ENCODE assay signal across 10 cellular contexts in genomic region chr4:100738388-100739165, GRCh38.
DNase-seq lines count a peak whose midpoint lies in the region; ATAC-seq, FAIRE-seq and TF ChIP-seq lines count a peak whose summit lies in the region.
"Had no signal": no experiment of that assay in that cellular context is flagged by ENCODE, and none has a peak within 500 bp of the region (broad histone marks: within the 10 kb centered on the region; RNA-seq: fewer than 3 reads in every experiment).

No MANE protein-coding gene starts in this region.

- peaks cover 4% of the 10 kb centered on the region for H3K9me3 Mint-ChIP-seq in activated T-helper 17 cell treated with anti-CD3 and anti-CD28 coated beads, Interleukin-2, amount 50 U/mL, for 72 hours

- POLR2A ChIA-PET in A549 (lab: Yijun Ruan, JAX), result no interaction called here
- POLR2A ChIA-PET in HCT116 (lab: Charles Lee), result interaction anchor here (0.6 to 2.1 kb wide), 4 partner anchors 10 to 1501 kb away, joined by 3 to 5 read pairs (median 4); no protein-coding TSS in a partner anchor

- no TSS peak for BruUV-seq in HCT116 (replicated peaks; lab: Mats Ljungman, UMichigan)

- H3K4me3 Mint-ChIP-seq in activated T-helper 17 cell treated with anti-CD3 and anti-CD28 coated beads, Interleukin-2, amount 50 U/mL, for 72 hours, result no peak overlapping the region
- H3K4me3 Mint-ChIP-seq: CD4-positive, CD25-positive, alpha-beta regulatory T cell had no signal

- TF ChIP-seq CTCF in A549 (IDR thresholded peaks at IDR 0.05), result no peak
- TF ChIP-seq CTCF in HCT116 (IDR thresholded peaks at IDR 0.05 in 2 of 3, conservative IDR thresholded peaks at IDR 0.05 in 1 of 3; ENCODE audit: borderline replicate concordance in 1 of 3, insufficient read depth in 1 of 3, low read depth in 2 of 3, low read length in 2 of 3), result peak in 2 of 3 experiments; percentile 7 to 28; a peak in 2 of 6 replicates

- H3K9me2 ChIP-seq in HCT116 (ENCODE audit: insufficient read depth), result no peaks in the 10 kb centered on the region

- TF ChIP-seq RAD21 in A549 (conservative IDR thresholded peaks at IDR 0.05 in 1 of 2, IDR thresholded peaks at IDR 0.05 in 1 of 2), result no peak
- peak; percentile 47 for TF ChIP-seq RAD21 in HCT116 (IDR thresholded peaks at IDR 0.05; ENCODE audit: low read depth)

- no peaks in the 10 kb centered on the region for H3K79me2 ChIP-seq in HCT116 (ENCODE audit: insufficient read depth, low read length)

- RAD21 ChIA-PET in HCT116 (lab: Charles Lee; ENCODE audit: low non-redundant PET in 1 of 2, low total read pairs in 2 of 2, uncharacterized antibody in 2 of 2, unreplicated experiment in 2 of 2), result interaction anchor here in 1 of 2 experiments (0.5 kb wide), 1 partner anchor 226 kb away, joined by 3 read pairs; no protein-coding TSS in a partner anchor

- H3K27ac Mint-ChIP-seq in activated T-helper 17 cell treated with anti-CD3 and anti-CD28 coated beads, Interleukin-2, amount 50 U/mL, for 72 hours, result no peak overlapping the region
- H3K27ac Mint-ChIP-seq: CD4-positive, CD25-positive, alpha-beta regulatory T cell had no signal

- H3K27me3 Mint-ChIP-seq in activated T-helper 17 cell treated with anti-CD3 and anti-CD28 coated beads, Interleukin-2, amount 50 U/mL, for 72 hours, result peaks cover 4% of the 10 kb centered on the region
- H3K27me3 Mint-ChIP-seq: CD4-positive, CD25-positive, alpha-beta regulatory T cell had no signal

- H3K4me1 ChIP-seq in A549 (peaks cover 25% of the 10 kb centered on the region), HCT116 (ENCODE audit: control insufficient read depth in 1 of 2, insufficient read depth in 2 of 2, low read length in 2 of 2) (peaks cover 12 to 25% of the 10 kb centered on the region in 2 experiments)

- DNase-seq in A549 (ENCODE audit: low read depth in 1 of 2, low spot score in 1 of 2) (peak; percentile 8 to 85), HCT116 (ENCODE audit: low read depth, low spot score) (peak; percentile 79), iPS-NIHi11 (ENCODE audit: low spot score) (peak; percentile 11), NCI-H2081 treated with DMSO at 0.1 percent for 48 hours (lab: John Stamatoyannopoulos, UW) (no peak), NCI-H526 treated with DMSO at 0.1 percent for 48 hours (lab: John Stamatoyannopoulos, UW) (no peak)
- DNase-seq in activated T-cell treated with anti-CD3 and anti-CD28 coated beads, Interleukin-2, amount 50 U/mL, for 1 hour, result no peak
- DNase-seq: CD4-positive, CD25-positive, alpha-beta regulatory T cell; stimulated activated CD8-positive, alpha-beta memory T cell treated with anti-CD3 and anti-CD28 coated beads, Interleukin-4, amount 100 ng/mL, for 48 hours had no signal

- H2AFZ ChIP-seq in HCT116 (ENCODE audit: low read depth, low read length, poor library complexity, severe bottlenecking), result peak overlapping the region; percentile 95

- H3K4me3 ChIP-seq in A549, result no peak overlapping the region
- H3K4me3 ChIP-seq in HCT116 (replicated peaks in 1 of 2; ENCODE audit: low read depth in 1 of 2, low read length in 2 of 2), result peak overlapping the region in 1 of 2 experiments; percentile 4; a peak in 1 of 4 replicates

- no peaks in the 10 kb centered on the region for H4K20me1 ChIP-seq in HCT116 (ENCODE audit: insufficient read depth)

- no peaks in the 10 kb centered on the region for H3K9me3 ChIP-seq in A549
- peaks cover 0 to 5% of the 10 kb centered on the region in 2 experiments; a peak in 2 of 4 replicates for H3K9me3 ChIP-seq in HCT116 (ENCODE audit: control insufficient read depth in 1 of 2, insufficient read depth in 1 of 2, low read depth in 1 of 2, low read length in 2 of 2)

- H3K9ac ChIP-seq in HCT116 (ENCODE audit: low read length), result no peak overlapping the region

- no peak for FAIRE-seq in A549 (lab: Jason Lieb, UNC)

- H3K27ac ChIP-seq in A549 (peak overlapping the region; percentile 73 to 82), HCT116 (ENCODE audit: low read depth, low read length) (peak overlapping the region; percentile 23)

- no peaks in the 10 kb centered on the region for H3K4me1 Mint-ChIP-seq in activated T-helper 17 cell treated with anti-CD3 and anti-CD28 coated beads, Interleukin-2, amount 50 U/mL, for 72 hours
- H3K4me1 Mint-ChIP-seq: CD4-positive, CD25-positive, alpha-beta regulatory T cell had no signal

- ATAC-seq in A549 (peak; percentile 98 to 99), HCT116 (peak; percentile 93), GM18909 (IDR thresholded peaks at IDR 0.05; ENCODE audit: poor library complexity, unreplicated experiment) (no peak)
- peak; percentile 39 for ATAC-seq in activated T-helper 17 cell treated with anti-CD3 and anti-CD28 coated beads, Interleukin-2, amount 50 U/mL, for 72 hours (replicated peaks)

- no peaks in the 10 kb centered on the region for H3K36me3 Mint-ChIP-seq in activated T-helper 17 cell treated with anti-CD3 and anti-CD28 coated beads, Interleukin-2, amount 50 U/mL, for 72 hours (ENCODE audit: low read depth)
- H3K36me3 Mint-ChIP-seq: CD4-positive, CD25-positive, alpha-beta regulatory T cell had no signal

- intact Hi-C loops in HCT116 (cut with micrococcal nuclease), result loop anchor here (2.0 kb wide), 2 partner anchors 318 to 646 kb away; no protein-coding TSS in a partner anchor

- no peaks in the 10 kb centered on the region for H3K27me3 ChIP-seq in HCT116 (ENCODE audit: insufficient read depth, low read length)

- TF ChIP-seq EP300 in A549 (IDR thresholded peaks at IDR 0.05), result no peak

- peaks cover 0 to 4% of the 10 kb centered on the region in 2 experiments; a peak in 1 of 4 replicates for H3K36me3 ChIP-seq in HCT116 (ENCODE audit: control insufficient read depth in 1 of 2, insufficient read depth in 2 of 2, low read length in 2 of 2)

- H3K4me2 ChIP-seq in A549 (peak overlapping the region; percentile 56), HCT116 (ENCODE audit: low read length) (peak overlapping the region; percentile 57)

- CTCF ChIA-PET in A549 (lab: Yijun Ruan, JAX), result interaction anchor here (0.9 kb wide), 1 partner anchor 425 kb away, joined by 3 read pairs; no protein-coding TSS in a partner anchor
- CTCF ChIA-PET in HCT116 (lab: Charles Lee), result interaction anchor here (0.6 to 2.1 kb wide), 4 partner anchors 318 to 741 kb away, joined by 3 to 12 read pairs (median 8); no protein-coding TSS in a partner anchor

- WGBS in A549 (ENCODE audit: missing lambda C conversion rate), result 55% methylated on average over 5 of the region's 5 CpGs

- TF ChIP-seq POLR2A in A549 (IDR thresholded peaks at IDR 0.05; ENCODE audit: low read length) (no peak), HCT116 (IDR thresholded peaks at IDR 0.05; ENCODE audit: borderline replicate concordance, extremely low read depth, insufficient read depth, insufficient read length) (no peak)

TF ChIP-seq in A549, 52 proteins besides CTCF, POLR2A, EP300 and RAD21:
- TF ChIP-seq NFE2L2 (conservative IDR thresholded peaks at IDR 0.05; ENCODE audit: low read length), result no peak
- TF ChIP-seq JUNB (IDR thresholded peaks at IDR 0.05), result peak; percentile 53
- TF ChIP-seq FOSL2 (IDR thresholded peaks at IDR 0.05), result no peak
- peak; percentile 32; the same call in 1 of the 2 replicates for TF ChIP-seq FOSL2 (CRISPR knock-in tag; IDR thresholded peaks at IDR 0.05)
TF ChIP-seq in A549: peak in this region for 2.

TF ChIP-seq in HCT116, 20 proteins besides CTCF, POLR2A, EP300 and RAD21:
- TF ChIP-seq CEBPB (IDR thresholded peaks at IDR 0.05; ENCODE audit: low read depth) (no peak), SRF (IDR thresholded peaks at IDR 0.05; ENCODE audit: low read depth) (peak; percentile 86), MAX (IDR thresholded peaks at IDR 0.05) (peak; percentile 11; the same call in 1 of the 2 replicates), FOSL1 (IDR thresholded peaks at IDR 0.05; ENCODE audit: low read depth) (peak; percentile 74), ZNF274 (IDR thresholded peaks at IDR 0.05; ENCODE audit: low read depth, low read length) (no peak), ATF3 (IDR thresholded peaks at IDR 0.05) (no peak), JUND (IDR thresholded peaks at IDR 0.05) (peak; percentile 76), CBX3 (IDR thresholded peaks at IDR 0.05; ENCODE audit: low read depth) (peak; percentile 82), TCF7L2 (IDR thresholded peaks at IDR 0.05; ENCODE audit: borderline replicate concordance, extremely low read depth, insufficient read depth, insufficient read length) (no peak), YY1 (IDR thresholded peaks at IDR 0.05; ENCODE audit: extremely low read depth, insufficient replicate concordance, low read depth, low read length) (no peak), SP1 (IDR thresholded peaks at IDR 0.05; ENCODE audit: low read depth) (peak; percentile 73), EZH2phosphoT487 (IDR thresholded peaks at IDR 0.05; ENCODE audit: borderline replicate concordance) (no peak)

Comparison
In these comparisons a context has a peak if more than half of its experiments do, and no peak if none do; other contexts are left out.
1. DNase-seq: peak in A549 (2 of 2), HCT116 (single experiment) and iPS-NIHi11 (single experiment); none in NCI-H2081 treated with DMSO at 0.1 percent for 48 hours (single experiment), NCI-H526 treated with DMSO at 0.1 percent for 48 hours (single experiment) and activated T-cell treated with anti-CD3 and anti-CD28 coated beads, Interleukin-2, amount 50 U/mL, for 1 hour (single experiment).
2. Of the 6 proteins assayed by ChIP-seq in both A549 and HCT116: peak only in A549: none; only in HCT116: CTCF, MAX and RAD21; in both: none; in neither: 3.